ENCODE assay signal across 17 cellular contexts in the genomic region with DNA sequence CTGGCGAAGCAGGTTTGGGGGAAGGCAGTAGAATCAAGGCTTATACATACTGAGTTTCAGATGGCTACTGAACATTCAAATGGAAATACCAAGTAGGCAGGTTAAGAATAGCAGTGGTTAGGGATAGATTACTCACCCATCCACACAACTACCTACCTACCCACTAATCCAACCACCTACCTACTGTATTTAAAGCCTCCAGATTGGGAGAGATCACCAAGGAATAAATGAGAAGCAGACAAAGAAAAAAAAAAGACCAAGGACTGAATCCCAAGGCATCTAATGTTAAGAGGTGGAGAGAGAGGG.
DNase-seq lines count a peak whose midpoint lies in the region; ATAC-seq and TF ChIP-seq lines count a peak whose summit lies in the region.
"Had no signal": no experiment of that assay in that cellular context is flagged by ENCODE, and none has a peak within 500 bp of the region (broad histone marks: within the 10 kb centered on the region; RNA-seq: fewer than 3 reads in every experiment).

No MANE protein-coding gene starts in this region.

- H3K4me1 Mint-ChIP-seq in activated T-helper 17 cell treated with anti-CD3 and anti-CD28 coated beads, Interleukin-2, amount 50 U/mL, for 72 hours, result peaks cover 23% of the 10 kb centered on the region
- peaks cover 24 to 61% (median 56%) of the 10 kb centered on the region in 7 donors for H3K4me1 Mint-ChIP-seq in naive thymus-derived CD4-positive, alpha-beta T cell

- H3K9me3 Mint-ChIP-seq in activated T-helper 17 cell treated with anti-CD3 and anti-CD28 coated beads, Interleukin-2, amount 50 U/mL, for 72 hours, result no peaks in the 10 kb centered on the region
- H3K9me3 Mint-ChIP-seq in naive thymus-derived CD4-positive, alpha-beta T cell, result no peaks in the 10 kb centered on the region
- H3K9me3 Mint-ChIP-seq: activated CD4-positive, alpha-beta memory T cell treated with anti-CD3 and anti-CD28 coated beads for 36 hours had no signal

- no peaks in the 10 kb centered on the region for H3K36me3 Mint-ChIP-seq in activated T-helper 17 cell treated with anti-CD3 and anti-CD28 coated beads, Interleukin-2, amount 50 U/mL, for 72 hours (ENCODE audit: low read depth)
- peaks cover 0 to 12% (median 2%) of the 10 kb centered on the region in 5 donors for H3K36me3 Mint-ChIP-seq in naive thymus-derived CD4-positive, alpha-beta T cell

- H3K4me2 ChIP-seq in BLaER1, result peak overlapping the region; percentile 91

- H3K4me3 Mint-ChIP-seq in activated T-helper 17 cell treated with anti-CD3 and anti-CD28 coated beads, Interleukin-2, amount 50 U/mL, for 72 hours, result peak overlapping the region; percentile 69
- no peak overlapping the region for H3K4me3 Mint-ChIP-seq in naive thymus-derived CD4-positive, alpha-beta T cell
- H3K4me3 Mint-ChIP-seq: activated CD4-positive, alpha-beta memory T cell treated with anti-CD3 and anti-CD28 coated beads for 36 hours had no signal

- POLR2A ChIA-PET in naive thymus-derived CD4-positive, alpha-beta T cell (lab: Charles Lee), result no interaction called here

- CTCF ChIA-PET in naive thymus-derived CD4-positive, alpha-beta T cell (lab: Charles Lee), result interaction anchor here (0.9 kb wide), 1 partner anchor 36 kb away, joined by 3 read pairs; no protein-coding TSS in a partner anchor

- H3K27me3 Mint-ChIP-seq in activated T-helper 17 cell treated with anti-CD3 and anti-CD28 coated beads, Interleukin-2, amount 50 U/mL, for 72 hours, result no peaks in the 10 kb centered on the region
- H3K27me3 Mint-ChIP-seq in naive thymus-derived CD4-positive, alpha-beta T cell, result no peaks in the 10 kb centered on the region
- H3K27me3 Mint-ChIP-seq: activated CD4-positive, alpha-beta memory T cell treated with anti-CD3 and anti-CD28 coated beads for 36 hours had no signal

- no peaks in the 10 kb centered on the region for H4K20me1 ChIP-seq in BLaER1

- peak overlapping the region; percentile 48 for H3K27ac Mint-ChIP-seq in activated T-helper 17 cell treated with anti-CD3 and anti-CD28 coated beads, Interleukin-2, amount 50 U/mL, for 72 hours
- H3K27ac Mint-ChIP-seq in naive thymus-derived CD4-positive, alpha-beta T cell, result peak overlapping the region in 8 of 9 donors; percentile 38 to 94 (median 71)
- H3K27ac Mint-ChIP-seq: activated CD4-positive, alpha-beta memory T cell treated with anti-CD3 and anti-CD28 coated beads for 36 hours had no signal

- intact Hi-C loops in naive thymus-derived CD4-positive, alpha-beta T cell (cut with micrococcal nuclease), result loop anchor here in 1 of 2 donors (10.0 kb wide), 1 partner anchor 48 kb away; no protein-coding TSS in a partner anchor

- H3K27ac ChIP-seq in BLaER1 (peak overlapping the region; percentile 86), WERI-Rb-1 (no peak overlapping the region)
- no peak overlapping the region for H3K27ac ChIP-seq in naive thymus-derived CD4-positive, alpha-beta T cell (ENCODE audit: low read depth, low read length)

- H3K27me3 ChIP-seq in BLaER1 (no peaks in the 10 kb centered on the region), WERI-Rb-1 (ENCODE audit: insufficient read depth, low read depth, severe bottlenecking) (no peaks in the 10 kb centered on the region)
- no peaks in the 10 kb centered on the region for H3K27me3 ChIP-seq in naive thymus-derived CD4-positive, alpha-beta T cell (ENCODE audit: control insufficient read depth in 2 of 2, insufficient read depth in 2 of 2, low read length in 2 of 2)
- H3K27me3 ChIP-seq: tibial nerve had no signal

- H3K4me1 ChIP-seq in BLaER1, result peaks cover 89% of the 10 kb centered on the region
- H3K4me1 ChIP-seq in naive thymus-derived CD4-positive, alpha-beta T cell (ENCODE audit: control insufficient read depth in 2 of 2, insufficient read depth in 2 of 2, low read length in 2 of 2), result peaks cover 0 to 10% of the 10 kb centered on the region in 2 donors

- peak overlapping the region; percentile 49; the same call in 1 of the 2 replicates for H3K4me3 ChIP-seq in BLaER1
- peak overlapping the region; percentile 21; the same call in 1 of the 2 replicates for H3K4me3 ChIP-seq in GM08714 (ENCODE audit: low read length)
- no peak overlapping the region for H3K4me3 ChIP-seq in naive thymus-derived CD4-positive, alpha-beta T cell (ENCODE audit: low read length)
- H3K4me3 ChIP-seq in WERI-Rb-1 (ENCODE audit: low read depth, low read length), result no peak overlapping the region
- H3K4me3 ChIP-seq: tibial nerve had no signal

- peak overlapping the region; percentile 70 for H3K9ac ChIP-seq in BLaER1
- H3K9ac ChIP-seq: parathyroid adenoma had no signal

- H3K36me3 ChIP-seq in BLaER1, result peaks cover 20% of the 10 kb centered on the region
- H3K36me3 ChIP-seq in naive thymus-derived CD4-positive, alpha-beta T cell (ENCODE audit: control insufficient read depth in 2 of 3, insufficient read depth in 3 of 3, low read length in 3 of 3), result peaks cover 0 to 7% (median 0%) of the 10 kb centered on the region in 3 experiments
- no peaks in the 10 kb centered on the region; the same call in 1 of the 2 replicates for H3K36me3 ChIP-seq in WERI-Rb-1

- ATAC-seq in activated T-helper 17 cell treated with anti-CD3 and anti-CD28 coated beads, Interleukin-2, amount 50 U/mL, for 72 hours (replicated peaks), result peak; percentile 80
- no peak for ATAC-seq in naive thymus-derived CD4-positive, alpha-beta T cell
- ATAC-seq in GM21619 (IDR thresholded peaks at IDR 0.05; ENCODE audit: unreplicated experiment), result no peak

- H3K9me3 ChIP-seq in BLaER1 (no peaks in the 10 kb centered on the region), WERI-Rb-1 (ENCODE audit: severe bottlenecking) (no peaks in the 10 kb centered on the region)
- H3K9me3 ChIP-seq in naive thymus-derived CD4-positive, alpha-beta T cell (ENCODE audit: control insufficient read depth in 2 of 3, low read length in 3 of 3), result no peaks in the 10 kb centered on the region
- H3K9me3 ChIP-seq: tibial nerve had no signal

- DNase-seq in naive thymus-derived CD4-positive, alpha-beta T cell, result no peak
- DNase-seq in WERI-Rb-1 (no peak), GM19240 (ENCODE audit: insufficient read length, low spot score) (no peak), EL (no peak)
- DNase-seq: activated CD4-positive, alpha-beta memory T cell treated with anti-CD3 and anti-CD28 coated beads for 36 hours; activated naive CD4-positive, alpha-beta T cell; central memory CD4-positive, alpha-beta T cell; DMS79 treated with DMSO at 0.1 percent for 48 hours; GOT3; NCI-H146; T-helper 9 cell had no signal

- no peak for TF ChIP-seq CTCF in WERI-Rb-1 (IDR thresholded peaks at IDR 0.05; ENCODE audit: low read depth, low read length)

Comparison
In these comparisons a context has a peak if more than half of its experiments do, and no peak if none do; other contexts are left out.
1. H3K4me3 ChIP-seq: peak in BLaER1 (single experiment) and GM08714 (single experiment); none in naive thymus-derived CD4-positive, alpha-beta T cell (single experiment) and WERI-Rb-1 (single experiment).